In genomic region chr9:41643571-41644221, GRCh38 we compare ENCODE assay signal across 8 cellular contexts.
DNase-seq lines count a peak whose midpoint lies in the region; ATAC-seq lines count a peak whose summit lies in the region.
"Not testable (repeated sequence)": the region's sequence is repeated elsewhere in the genome, so short reads cannot be mapped to it uniquely, and the experiment has no call there.

No MANE protein-coding gene starts in this region.

- H3K4me3 Mint-ChIP-seq in natural killer cell treated with Interleukin-12 subunit alpha and Interleukin-12 subunit beta and Interleukin-15 and Interleukin-18, amount 100 ng/mL, for 72 hours, result peak overlapping the region; percentile 67

- not testable (repeated sequence) for H3K27ac Mint-ChIP-seq in natural killer cell treated with Interleukin-12 subunit alpha and Interleukin-12 subunit beta and Interleukin-15 and Interleukin-18, amount 100 ng/mL, for 72 hours

- H3K4me1 Mint-ChIP-seq in natural killer cell treated with Interleukin-12 subunit alpha and Interleukin-12 subunit beta and Interleukin-15 and Interleukin-18, amount 100 ng/mL, for 72 hours (ENCODE audit: low read depth in 2 of 2), result not testable (repeated sequence)

- DNase-seq in DMS79 treated with DMSO at 0.1 percent for 48 hours (lab: John Stamatoyannopoulos, UW) (peak; percentile 17), HT1080 (ENCODE audit: low read depth) (peak; percentile 76), RPMI7951 (ENCODE audit: low read depth) (peak; percentile 47), activated gamma-delta T cell (lab: John Stamatoyannopoulos, UW) (peak; percentile 27), fibroblast of peridontal ligament (ENCODE audit: extremely low read depth) (peak; percentile 35)
- peak; percentile 73 for DNase-seq in natural killer cell treated with Interleukin-12 subunit alpha and Interleukin-12 subunit beta and Interleukin-15 and Interleukin-18, amount 100 ng/mL, for 72 hours (ENCODE audit: low spot score)
- DNase-seq in stimulated activated CD8-positive, alpha-beta memory T cell treated with anti-CD3 and anti-CD28 coated beads, Interleukin-7, amount 100 ng/mL, for 1 hour (ENCODE audit: low read depth in 2 of 2), result peak; percentile 15 to 22

- H3K27me3 Mint-ChIP-seq in natural killer cell treated with Interleukin-12 subunit alpha and Interleukin-12 subunit beta and Interleukin-15 and Interleukin-18, amount 100 ng/mL, for 72 hours, result not testable (repeated sequence)

- ATAC-seq in GM21723 (IDR thresholded peaks at IDR 0.05; ENCODE audit: unreplicated experiment), result peak; percentile 84
- ATAC-seq in natural killer cell treated with Interleukin-12 subunit alpha and Interleukin-12 subunit beta and Interleukin-15 and Interleukin-18, amount 100 ng/mL, for 72 hours, result peak in 1 of 2 donors; percentile 94

- H3K36me3 Mint-ChIP-seq in natural killer cell treated with Interleukin-12 subunit alpha and Interleukin-12 subunit beta and Interleukin-15 and Interleukin-18, amount 100 ng/mL, for 72 hours, result not testable (repeated sequence)

- not testable (repeated sequence) for H3K9me3 Mint-ChIP-seq in natural killer cell treated with Interleukin-12 subunit alpha and Interleukin-12 subunit beta and Interleukin-15 and Interleukin-18, amount 100 ng/mL, for 72 hours

Comparison
In these comparisons a context has a peak if more than half of its experiments do, and no peak if none do; other contexts are left out.
1. DNase-seq: peak in every context shown above with its lines; median percentile 76 in HT1080; 73 in natural killer cell treated with Interleukin-12 subunit alpha and Interleukin-12 subunit beta and Interleukin-15 and Interleukin-18, amount 100 ng/mL, for 72 hours; 47 in RPMI7951; 35 in fibroblast of peridontal ligament; 27 in activated gamma-delta T cell; 18 in stimulated activated CD8-positive, alpha-beta memory T cell treated with anti-CD3 and anti-CD28 coated beads, Interleukin-7, amount 100 ng/mL, for 1 hour; 17 in DMS79 treated with DMSO at 0.1 percent for 48 hours.